ENCODE assay signal across 8 cellular contexts in genomic region chr4:98658287-98659105, GRCh38. TPM values are rescaled to one million over a fixed set of nuclear protein-coding genes. Genes with fewer than 3 reads are reported as not detected.
DNase-seq lines count a peak whose midpoint lies in the region; ATAC-seq and TF ChIP-seq lines count a peak whose summit lies in the region.

TSS of gene TSPAN5 (minus strand) at chr4:98658611.

- H2AFZ ChIP-seq in parathyroid adenoma = peak within 1 kb of the TSS; percentile 93

- no peaks in the 10 kb centered on the region for H3K27me3 ChIP-seq in parathyroid adenoma (ENCODE audit: control insufficient read depth, insufficient read depth, low read length)
- no peaks in the 10 kb centered on the region for H3K27me3 ChIP-seq in thyroid gland

- no peaks in the 10 kb centered on the region for H3K79me2 ChIP-seq in parathyroid adenoma

- no peaks in the 10 kb centered on the region for H3K36me3 ChIP-seq in parathyroid adenoma (ENCODE audit: control insufficient read depth, insufficient read depth, low read length)
- no peaks in the 10 kb centered on the region for H3K36me3 ChIP-seq in thyroid gland

- ATAC-seq in T-cell (replicated peaks in 1 of 4) (peak; percentile 73 to 84 (median 83)), Right ventricle myocardium superior (ENCODE audit: poor library complexity) (peak; percentile 95)

- no peaks in the 10 kb centered on the region for H3K27me3 Mint-ChIP-seq in T-cell

- no peak within 1 kb of the TSS for H3K9ac ChIP-seq in parathyroid adenoma

- H3K4me1 Mint-ChIP-seq in T-cell = peaks cover 77 to 82% (median 81%) of the 10 kb centered on the region in 3 donors

- no peaks in the 10 kb centered on the region for H3K9me3 Mint-ChIP-seq in T-cell

- WGBS in thyroid gland, 2 donors = 0% methylated on average over 13 to 47 of the region's 113 CpGs

- H3K36me3 Mint-ChIP-seq in T-cell = no peaks in the 10 kb centered on the region

- no peak for TF ChIP-seq CTCF in parathyroid adenoma (IDR thresholded peaks at IDR 0.05)
- TF ChIP-seq CTCF in thyroid gland (IDR thresholded peaks at IDR 0.05) = no peak

- H3K4me1 ChIP-seq in parathyroid adenoma (no peaks in the 10 kb centered on the region), thyroid gland (peaks cover 28 to 39% of the 10 kb centered on the region in 2 donors)

- H3K4me3 ChIP-seq in parathyroid adenoma (ENCODE audit: low read depth, low read length) (peak within 1 kb of the TSS; percentile 56), thyroid gland (replicated peaks in 1 of 3) (peak within 1 kb of the TSS; percentile 13 to 76 (median 71))

- peak within 1 kb of the TSS; percentile 96 for H3K4me2 ChIP-seq in parathyroid adenoma (ENCODE audit: low read length)

- intact Hi-C loops in Right ventricle myocardium superior (cut with DNase I) = no loop called here
- intact Hi-C loops in thyroid gland (cut with DNase I) = loop anchor here (10.0 kb wide), 1 partner anchor 184 kb away; no protein-coding TSS in a partner anchor

- TF ChIP-seq POLR2A in thyroid gland (IDR thresholded peaks at IDR 0.05) = peak in 1 of 2 donors; percentile 84

- H3K27ac Mint-ChIP-seq in T-cell = peak within 1 kb of the TSS; percentile 74 to 81

- peak within 1 kb of the TSS; percentile 39 for H3K27ac ChIP-seq in parathyroid adenoma
- H3K27ac ChIP-seq in thyroid gland = peak within 1 kb of the TSS; percentile 31 to 75 (median 62)

- POLR2A ChIA-PET in T-cell (lab: Charles Lee) = interaction anchor here (0.6 to 1.0 kb wide), 4 partner anchors 30 to 1287 kb away, joined by 3 to 8 read pairs (median 4); no protein-coding TSS in a partner anchor

- CTCF ChIA-PET in T-cell (lab: Charles Lee) = interaction anchor here (0.7 to 1.3 kb wide), 8 partner anchors 10 to 754 kb away, joined by 3 to 6 read pairs (median 4); partner anchors contain the start of gene METAP1 (in 1 of the 2)

- H3K4me3 Mint-ChIP-seq in T-cell = peak within 1 kb of the TSS; percentile 85 to 89 (median 88)

- peak; percentile 85 for DNase-seq in ELR (ENCODE audit: low read depth)
- peak; percentile 5 for DNase-seq in GOT3 (lab: John Stamatoyannopoulos, UW)
- DNase-seq in LHCN-M2 (ENCODE audit: low read depth) = peak; percentile 85
- peak; percentile 56 to 86 (median 75) for DNase-seq in T-cell
- DNase-seq in activated naive CD8-positive, alpha-beta T cell treated with anti-CD3 and anti-CD28 coated beads, Interleukin-2, amount 50 U/mL, for 16 hours (ENCODE audit: low read depth, low spot score) = peak; percentile 58
- DNase-seq in Right ventricle myocardium superior = peak; percentile 87
- DNase-seq in thyroid gland = peak; percentile 86 to 88

- no peaks in the 10 kb centered on the region for H3K9me3 ChIP-seq in parathyroid adenoma (ENCODE audit: control insufficient read depth, low read length)
- no peaks in the 10 kb centered on the region for H3K9me3 ChIP-seq in thyroid gland

RNA-seq across cellular contexts. Expression of gene TSPAN5, which starts in this region (rescaled TPM):
- total RNA-seq in LHCN-M2 (2014; rRNA removed) (75.5 and 86.5 TPM in 2 replicates), T-cell (10 to 100 TPM in 4 of 5 donors, 1 to 10 TPM in 1; 9.6 to 12.4 (median 10.3) TPM), Right ventricle myocardium superior (1.6 TPM), thyroid gland (10 to 100 TPM; 26.4 to 48.0 (median 29.1) TPM)
- 29.0 TPM for polyA plus RNA-seq in LHCN-M2 (2012)

Comparison
In these comparisons a context has a peak if more than half of its experiments do, and no peak if none do; other contexts are left out.
1. Peak in every context shown above with its lines: DNase-seq, ATAC-seq, H3K4me3 ChIP-seq and H3K27ac ChIP-seq.
2. DNase-seq: peak in every context shown above with its lines; median percentile 87 in Right ventricle myocardium superior; 87 in thyroid gland; 85 in ELR; 85 in LHCN-M2; 75 in T-cell; 58 in activated naive CD8-positive, alpha-beta T cell treated with anti-CD3 and anti-CD28 coated beads, Interleukin-2, amount 50 U/mL, for 16 hours; 5 in GOT3.